Comparison of ENCODE assay signal across 11 cellular contexts in genomic region chr5:39520232-39520572, GRCh38.
DNase-seq lines count a peak whose midpoint lies in the region; ATAC-seq, FAIRE-seq and TF ChIP-seq lines count a peak whose summit lies in the region.
"Had no signal": no experiment of that assay in that cellular context is flagged by ENCODE, and none has a peak within 500 bp of the region (broad histone marks: within the 10 kb centered on the region; RNA-seq: fewer than 3 reads in every experiment).

No MANE protein-coding gene starts in this region.

- H3K9me3 ChIP-seq in pancreas = no peaks in the 10 kb centered on the region

- no peaks in the 10 kb centered on the region for H3K27me3 ChIP-seq in pancreas

- H3K4me1 ChIP-seq in pancreas = peaks cover 0 to 7% (median 0%) of the 10 kb centered on the region in 3 donors

- DNase-seq in AG09309 (ENCODE audit: low read depth) (peak; percentile 54), RPMI7951 (ENCODE audit: low read depth) (peak; percentile 87), fibroblast of pulmonary artery (ENCODE audit: low read depth) (peak; percentile 96), pancreas (no peak), Kasumi-1 (lab: John Stamatoyannopoulos, UW) (no peak), NCI-H2227 treated with DMSO at 0.1 percent for 48 hours (lab: John Stamatoyannopoulos, UW) (no peak), Ammon's horn (ENCODE audit: low spot score) (no peak)
- DNase-seq: activated naive CD8-positive, alpha-beta T cell treated with anti-CD3 and anti-CD28 coated beads, Interleukin-2, amount 10 ng/mL, durations not matched to agents 7 days and 5 days; NCI-H187 treated with DMSO at 0.1 percent for 48 hours; T-helper 9 cell had no signal

- 75 to 85% methylated on average over 3 of the region's 3 CpGs for WGBS in pancreas, 2 donors

- H3K4me3 ChIP-seq in AG09309 (ENCODE audit: control insufficient read depth, low read depth, low read length) (no peak overlapping the region), fibroblast of pulmonary artery (replicated peaks; ENCODE audit: low read depth, low read length) (no peak overlapping the region), pancreas (no peak overlapping the region)

- intact Hi-C loops in pancreas (cut with DNase I) = no loop called here

- ATAC-seq in pancreas (peak in 1 of 4 donors; percentile 73), GM21390 (IDR thresholded peaks at IDR 0.05; ENCODE audit: unreplicated experiment) (no peak)

- H3K27ac ChIP-seq in pancreas = no peak overlapping the region

- H3K36me3 ChIP-seq in pancreas = no peaks in the 10 kb centered on the region

- TF ChIP-seq CTCF in AG09309 (IDR thresholded peaks at IDR 0.05; ENCODE audit: control insufficient read depth, insufficient read depth, low read depth, low read length, missing control alignments) (no peak), fibroblast of pulmonary artery (IDR thresholded peaks at IDR 0.05; ENCODE audit: low read length, missing control alignments) (no peak), pancreas (IDR thresholded peaks at IDR 0.05) (no peak)

- FAIRE-seq in pancreas (lab: Jason Lieb, UNC) = peak; percentile 70

Comparison
In these comparisons a context has a peak if more than half of its experiments do, and no peak if none do; other contexts are left out.
1. DNase-seq: peak in AG09309 (single experiment), RPMI7951 (single experiment) and fibroblast of pulmonary artery (single experiment); none in pancreas (0 of 6), Kasumi-1 (0 of 2), NCI-H2227 treated with DMSO at 0.1 percent for 48 hours (single experiment) and Ammon's horn (single experiment).